Comparison of ENCODE assay signal across 42 cellular contexts in the genomic region with DNA sequence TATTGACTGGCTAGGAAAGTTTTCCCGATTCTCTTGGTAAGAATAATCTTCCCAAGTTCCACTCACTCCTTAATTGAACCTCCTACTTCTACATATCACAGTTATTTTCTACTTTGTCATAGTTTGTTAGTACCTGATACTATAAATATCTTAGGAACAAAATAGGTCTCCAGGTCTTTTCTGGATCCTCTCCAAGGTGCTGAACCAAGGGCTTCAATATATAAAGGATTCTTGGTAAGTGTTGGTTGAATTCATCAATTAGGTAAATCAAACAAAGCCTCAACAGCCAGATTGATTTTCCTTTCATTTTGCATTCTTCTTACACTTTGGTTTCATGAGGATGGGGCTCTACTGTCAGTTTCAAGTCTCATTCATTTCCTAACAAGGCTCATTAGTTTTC. TPM values are rescaled to one million over a fixed set of nuclear protein-coding genes. Genes with fewer than 3 reads are reported as not detected.
"Had no signal": no experiment of that assay in that cellular context is flagged by ENCODE, and none has a peak within 500 bp of the region (broad histone marks: within the 10 kb centered on the region; RNA-seq: fewer than 3 reads in every experiment).

No MANE protein-coding gene starts in this region.

- FAIRE-seq: astrocyte, TTC549 had no signal

- H3K27me3 ChIP-seq: adrenal gland, body of pancreas, brain microvascular endothelial cell, breast epithelium, cardiac muscle cell had no signal

- H3K4me3 ChIP-seq: adrenal gland, body of pancreas, breast epithelium, cardiac muscle cell had no signal

- H3K9me3 Mint-ChIP-seq: activated B cell treated with CpG ODN at 0.5 μM for 24 hours; activated CD4-positive, alpha-beta memory T cell treated with anti-CD3 and anti-CD28 coated beads for 36 hours; activated CD4-positive, alpha-beta T cell treated with anti-CD3 and anti-CD28 coated beads, Interleukin-2, amount 10 ng/mL, durations not matched to agents 24 days and 14 days; activated CD8-positive, alpha-beta T cell treated with anti-CD3 and anti-CD28 coated beads for 36 hours; activated naive CD4-positive, alpha-beta T cell treated with anti-CD3 and anti-CD28 coated beads for 36 hours; activated naive CD4-positive, alpha-beta T cell treated with anti-CD3 and anti-CD28 coated beads, Interleukin-2, amount 50 U/mL, for 72 hours; activated naive CD8-positive, alpha-beta T cell treated with anti-CD3 and anti-CD28 coated beads for 36 hours; activated T-cell treated with anti-CD3 and anti-CD28 coated beads, Interleukin-2, amount 50 U/mL, for 4 hours; activated T-cell treated with anti-CD3 and anti-CD28 coated beads, Interleukin-2, amount 50 U/mL, for 72 hours; activated T-helper 1 cell treated with anti-CD3 and anti-CD28 coated beads, Interleukin-12 subunit alpha, Interleukin-12 subunit beta, Interleukin-2, Interleukin-4 antibody, amounts not matched to agents 30 ng/mL and 10 ng/mL and 1 ng/mL, durations not matched to agents 14 hours and 24 hours and 36 hours; activated T-helper 17 cell treated with anti-CD3 and anti-CD28 coated beads, Interleukin-2, amount 50 U/mL, for 72 hours; central memory CD8-positive, alpha-beta T cell; T-helper 1 cell treated with Interleukin-12 subunit alpha and Interleukin-12 subunit beta and Interleukin-4 antibody, amounts not matched to agents 30 μg/mL and 1 μg/mL, for 36 hours; T-helper 2 cell treated with Interferon-gamma antibody and Interleukin-4, amounts not matched to agents 5 μg/mL and 100 μg/mL, for 36 hours had no signal

- H3K4me1 Mint-ChIP-seq: activated B cell treated with CpG ODN at 0.5 μM for 24 hours; activated CD4-positive, alpha-beta T cell treated with anti-CD3 and anti-CD28 coated beads, Interleukin-2, amount 10 ng/mL, durations not matched to agents 24 days and 14 days; activated naive CD8-positive, alpha-beta T cell treated with anti-CD3 and anti-CD28 coated beads for 36 hours; activated T-helper 17 cell treated with anti-CD3 and anti-CD28 coated beads, Interleukin-2, amount 50 U/mL, for 72 hours; central memory CD8-positive, alpha-beta T cell had no signal

- DNase-seq: activated B cell treated with CpG ODN at 0.5 μM for 24 hours; activated CD4-positive, alpha-beta memory T cell treated with anti-CD3 and anti-CD28 coated beads for 36 hours; activated CD4-positive, alpha-beta T cell treated with anti-CD3 and anti-CD28 coated beads for 1 hour; activated CD4-positive, alpha-beta T cell treated with anti-CD3 and anti-CD28 coated beads for 4 hours; activated CD4-positive, alpha-beta T cell treated with anti-CD3 and anti-CD28 coated beads, Interleukin-2, amount 50 U/mL, for 1 hour; activated CD4-positive, alpha-beta T cell treated with anti-CD3 and anti-CD28 coated beads, Interleukin-2, amount 50 U/mL, for 4 hours; activated CD8-positive, alpha-beta memory T cell treated with anti-CD3 and anti-CD28 coated beads, Interleukin-2, amount 50 U/mL, for 4 hours; activated CD8-positive, alpha-beta T cell treated with anti-CD3 and anti-CD28 coated beads for 36 hours; activated effector memory CD4-positive, alpha-beta T cell treated with anti-CD3 and anti-CD28 coated beads, Interleukin-2, amount 50 U/mL, for 16 hours; activated gamma-delta T cell treated with Interleukin-2 at 50 U/mL for 16 hours; activated naive CD4-positive, alpha-beta T cell; activated naive CD4-positive, alpha-beta T cell treated with anti-CD3 and anti-CD28 coated beads for 36 hours; activated naive CD4-positive, alpha-beta T cell treated with anti-CD3 and anti-CD28 coated beads, Interleukin-2, amount 50 U/mL, for 16 hours; activated naive CD8-positive, alpha-beta T cell treated with anti-CD3 and anti-CD28 coated beads for 36 hours; activated T-cell treated with anti-CD3 and anti-CD28 coated beads for 4 hours; activated T-cell treated with anti-CD3 and anti-CD28 coated beads, Interleukin-2, amount 50 U/mL, for 1 hour; activated T-cell treated with anti-CD3 and anti-CD28 coated beads, Interleukin-2, amount 50 U/mL, for 4 hours; activated T-cell treated with anti-CD3 and anti-CD28 coated beads, Interleukin-2, amount 50 U/mL, for 72 hours; adrenal gland; amniotic stem cell; aorta; body of pancreas; brain microvascular endothelial cell; caudate nucleus; cerebellar nuclear complex; T-helper 2 cell; T-helper 9 cell had no signal

- H3K36me3 ChIP-seq: adrenal gland, brain microvascular endothelial cell, breast epithelium, cardiac muscle cell had no signal

- H3K9me3 ChIP-seq: adrenal gland, body of pancreas, breast epithelium had no signal

- H3K27ac ChIP-seq: adrenal gland, body of pancreas, brain microvascular endothelial cell, breast epithelium, cardiac muscle cell, VCaP had no signal

- ATAC-seq: activated CD4-positive, CD25-positive, alpha-beta regulatory T cell treated with anti-CD3 and anti-CD28 coated beads, Interleukin-2, amount 50 U/mL, for 24 hours; activated CD8-positive, alpha-beta T cell treated with anti-CD3 and anti-CD28 coated beads for 36 hours; activated naive CD4-positive, alpha-beta T cell treated with anti-CD3 and anti-CD28 coated beads, Interleukin-2, amount 50 U/mL, for 72 hours; activated T-cell treated with anti-CD3 and anti-CD28 coated beads, Interleukin-2, amount 50 U/mL, for 4 hours; activated T-cell treated with anti-CD3 and anti-CD28 coated beads, Interleukin-2, amount 50 U/mL, for 72 hours; activated T-helper 17 cell treated with anti-CD3 and anti-CD28 coated beads, Interleukin-2, amount 50 U/mL, for 72 hours; body of pancreas had no signal

- H3K36me3 Mint-ChIP-seq: activated CD4-positive, alpha-beta memory T cell treated with anti-CD3 and anti-CD28 coated beads for 36 hours; activated naive CD4-positive, alpha-beta T cell treated with anti-CD3 and anti-CD28 coated beads, Interleukin-2, amount 50 U/mL, for 72 hours; activated naive CD8-positive, alpha-beta T cell treated with anti-CD3 and anti-CD28 coated beads for 36 hours had no signal

- H3K4me1 ChIP-seq: adrenal gland, body of pancreas, breast epithelium had no signal

- H3K4me3 Mint-ChIP-seq: activated B cell treated with CpG ODN at 0.5 μM for 24 hours; activated CD4-positive, alpha-beta memory T cell treated with anti-CD3 and anti-CD28 coated beads for 36 hours; activated CD4-positive, alpha-beta T cell treated with anti-CD3 and anti-CD28 coated beads, Interleukin-2, amount 10 ng/mL, durations not matched to agents 24 days and 14 days; activated CD8-positive, alpha-beta T cell treated with anti-CD3 and anti-CD28 coated beads for 36 hours; activated naive CD4-positive, alpha-beta T cell treated with anti-CD3 and anti-CD28 coated beads for 36 hours; activated naive CD8-positive, alpha-beta T cell treated with anti-CD3 and anti-CD28 coated beads for 36 hours; activated T-cell treated with anti-CD3 and anti-CD28 coated beads, Interleukin-2, amount 50 U/mL, for 4 hours; activated T-cell treated with anti-CD3 and anti-CD28 coated beads, Interleukin-2, amount 50 U/mL, for 72 hours; activated T-helper 1 cell treated with anti-CD3 and anti-CD28 coated beads, Interleukin-12 subunit alpha, Interleukin-12 subunit beta, Interleukin-2, Interleukin-4 antibody, amounts not matched to agents 30 ng/mL and 10 ng/mL and 1 ng/mL, durations not matched to agents 14 hours and 24 hours and 36 hours; activated T-helper 17 cell treated with anti-CD3 and anti-CD28 coated beads, Interleukin-2, amount 50 U/mL, for 72 hours; central memory CD8-positive, alpha-beta T cell; T-helper 1 cell treated with Interleukin-12 subunit alpha and Interleukin-12 subunit beta and Interleukin-4 antibody, amounts not matched to agents 30 μg/mL and 1 μg/mL, for 36 hours; T-helper 2 cell treated with Interferon-gamma antibody and Interleukin-4, amounts not matched to agents 5 μg/mL and 100 μg/mL, for 36 hours had no signal

- H3K27ac Mint-ChIP-seq: activated B cell treated with CpG ODN at 0.5 μM for 24 hours; activated CD4-positive, alpha-beta memory T cell treated with anti-CD3 and anti-CD28 coated beads for 36 hours; activated CD4-positive, alpha-beta T cell treated with anti-CD3 and anti-CD28 coated beads, Interleukin-2, amount 10 ng/mL, durations not matched to agents 24 days and 14 days; activated CD8-positive, alpha-beta T cell treated with anti-CD3 and anti-CD28 coated beads for 36 hours; activated naive CD4-positive, alpha-beta T cell treated with anti-CD3 and anti-CD28 coated beads for 36 hours; activated naive CD4-positive, alpha-beta T cell treated with anti-CD3 and anti-CD28 coated beads, Interleukin-2, amount 50 U/mL, for 72 hours; activated naive CD8-positive, alpha-beta T cell treated with anti-CD3 and anti-CD28 coated beads for 36 hours; activated T-cell treated with anti-CD3 and anti-CD28 coated beads, Interleukin-2, amount 50 U/mL, for 72 hours; activated T-helper 1 cell treated with anti-CD3 and anti-CD28 coated beads, Interleukin-12 subunit alpha, Interleukin-12 subunit beta, Interleukin-2, Interleukin-4 antibody, amounts not matched to agents 30 ng/mL and 10 ng/mL and 1 ng/mL, durations not matched to agents 14 hours and 24 hours and 36 hours; activated T-helper 17 cell treated with anti-CD3 and anti-CD28 coated beads, Interleukin-2, amount 50 U/mL, for 72 hours; T-helper 1 cell treated with Interleukin-12 subunit alpha and Interleukin-12 subunit beta and Interleukin-4 antibody, amounts not matched to agents 30 μg/mL and 1 μg/mL, for 36 hours; T-helper 2 cell treated with Interferon-gamma antibody and Interleukin-4, amounts not matched to agents 5 μg/mL and 100 μg/mL, for 36 hours had no signal

RNA-seq across cellular contexts. Expression of a gene that starts 27.6 kb away (rescaled TPM):
- total RNA-seq: cardiac muscle cell, chondrocyte had no signal
- polyA plus RNA-seq: cardiac muscle cell had no signal

RNA-seq across cellular contexts. Expression of a gene that starts 49.0 kb away (rescaled TPM):
- total RNA-seq: activated B cell treated with CpG ODN at 0.5 μM for 24 hours; activated CD4-positive, alpha-beta memory T cell treated with anti-CD3 and anti-CD28 coated beads for 36 hours; activated CD4-positive, alpha-beta T cell treated with anti-CD3 and anti-CD28 coated beads, Interleukin-2, amount 10 ng/mL, durations not matched to agents 24 days and 14 days; activated CD8-positive, alpha-beta memory T cell treated with anti-CD3 and anti-CD28 coated beads for 36 hours; activated CD8-positive, alpha-beta T cell treated with anti-CD3 and anti-CD28 coated beads for 36 hours; activated naive CD4-positive, alpha-beta T cell treated with anti-CD3 and anti-CD28 coated beads for 36 hours; activated naive CD4-positive, alpha-beta T cell treated with anti-CD3 and anti-CD28 coated beads, Interleukin-2, amount 50 U/mL, for 72 hours; activated naive CD8-positive, alpha-beta T cell treated with anti-CD3 and anti-CD28 coated beads for 36 hours; activated T-cell treated with anti-CD3 and anti-CD28 coated beads, Interleukin-2, amount 50 U/mL, for 72 hours; activated T-helper 1 cell treated with anti-CD3 and anti-CD28 coated beads, Interleukin-12 subunit alpha, Interleukin-12 subunit beta, Interleukin-2, Interleukin-4 antibody, amounts not matched to agents 30 ng/mL and 10 ng/mL and 1 ng/mL, durations not matched to agents 14 hours and 24 hours and 36 hours; activated T-helper 17 cell treated with anti-CD3 and anti-CD28 coated beads, Interleukin-2, amount 50 U/mL, for 72 hours had no signal
